Comparison of ENCODE assay signal across 17 cellular contexts in the genomic region with DNA sequence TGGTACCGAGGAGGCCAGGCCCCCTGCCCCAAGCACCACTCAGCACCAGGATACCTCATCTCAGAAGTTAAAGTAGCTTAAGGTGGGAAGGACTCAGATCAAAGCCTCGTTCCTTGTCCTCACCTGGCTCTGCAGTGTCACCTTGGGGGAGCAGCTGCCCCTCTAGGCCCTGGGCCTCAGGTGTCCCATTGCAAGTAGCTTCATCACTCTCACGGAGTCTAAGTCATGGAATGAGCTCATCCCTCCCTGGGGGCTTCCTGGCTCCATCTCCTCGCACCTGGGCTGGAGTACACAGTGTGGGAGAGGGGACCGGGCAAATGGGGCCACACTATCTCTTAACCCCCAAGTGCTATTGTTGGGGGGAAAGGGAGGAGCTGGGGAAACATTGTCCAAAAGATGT.
A peak's percentile ranks its signal among the peaks of the same experiment; 100 is the strongest.
DNase-seq lines count a peak whose midpoint lies in the region; FAIRE-seq and TF ChIP-seq lines count a peak whose summit lies in the region.
"Had no signal": no experiment of that assay in that cellular context is flagged by ENCODE, and none has a peak within 500 bp of the region (broad histone marks: within the 10 kb centered on the region; RNA-seq: fewer than 3 reads in every experiment).

No MANE protein-coding gene starts in this region.

- no peaks in the 10 kb centered on the region for H3K36me3 ChIP-seq in BE2C
- no peaks in the 10 kb centered on the region for H3K36me3 ChIP-seq in endodermal cell (ENCODE audit: control insufficient read depth, insufficient read depth, low read length)

- H3K36me3 Mint-ChIP-seq in endodermal cell (ENCODE audit: low read depth) (no peaks in the 10 kb centered on the region), osteocyte (ENCODE audit: unreplicated experiment) (no peaks in the 10 kb centered on the region)
- H3K36me3 Mint-ChIP-seq: CD8-positive, alpha-beta T cell had no signal

- H3K4me3 Mint-ChIP-seq in endodermal cell = no peak overlapping the region
- no peak overlapping the region for H3K4me3 Mint-ChIP-seq in osteocyte (ENCODE audit: unreplicated experiment)
- H3K4me3 Mint-ChIP-seq: CD8-positive, alpha-beta T cell had no signal

- H3K27me3 Mint-ChIP-seq in endodermal cell (ENCODE audit: insufficient read depth) (peaks cover 1% of the 10 kb centered on the region), osteocyte (ENCODE audit: unreplicated experiment) (peaks cover 19% of the 10 kb centered on the region)

- DNase-seq in NCI-H82 (lab: John Stamatoyannopoulos, UW) (peak; percentile 34), NCI-H82 treated with DMSO at 0.1 percent for 48 hours (lab: John Stamatoyannopoulos, UW; ENCODE audit: unreplicated experiment) (no peak), BE2C (peak; percentile 1), endodermal cell (peak; percentile 33), osteocyte (ENCODE audit: extremely low spot score, unreplicated experiment) (peak; percentile 81), T-helper 1 cell (no peak), GM19239 (ENCODE audit: insufficient read length, low spot score) (no peak), OCI-M2 (lab: John Stamatoyannopoulos, UW; ENCODE audit: unreplicated experiment) (no peak)
- DNase-seq: 8988T; CD8-positive, alpha-beta T cell; H7; NCI-H1436; NCI-H2081; NCI-H2227 treated with DMSO at 0.1 percent for 48 hours; NCI-H524 treated with DMSO at 0.1 percent for 48 hours; NK-92 treated with Interleukin-12 subunit alpha and Interleukin-12 subunit beta, amount 100 ng/mL, for 24 hours had no signal

- no peaks in the 10 kb centered on the region for H3K9me3 ChIP-seq in BE2C
- H3K9me3 ChIP-seq in endodermal cell (ENCODE audit: control insufficient read depth, low read length) = no peaks in the 10 kb centered on the region

- TF ChIP-seq CTCF in BE2C (IDR thresholded peaks at IDR 0.05; ENCODE audit: low read depth, low read length) (no peak), endodermal cell (conservative IDR thresholded peaks at IDR 0.05) (no peak), osteocyte (IDR thresholded peaks at IDR 0.05) (no peak)

- H3K4me1 Mint-ChIP-seq in endodermal cell = no peaks in the 10 kb centered on the region
- no peaks in the 10 kb centered on the region for H3K4me1 Mint-ChIP-seq in osteocyte (ENCODE audit: unreplicated experiment)

- FAIRE-seq in GM19239 (lab: Jason Lieb, UNC) = no peak

- H3K9ac ChIP-seq in endodermal cell (ENCODE audit: extremely low read depth, low read length, poor library complexity, severe bottlenecking) = no peak overlapping the region
- H3K9ac ChIP-seq: KMS-11 had no signal

- no peak overlapping the region for H3K27ac ChIP-seq in endodermal cell (ENCODE audit: low read depth, low read length)
- H3K27ac ChIP-seq: KMS-11 had no signal

- 85 to 87% methylated on average over 2 to 5 of the region's 5 CpGs for WGBS in endodermal cell (ENCODE audit: insufficient coverage in 1 of 2, insufficient read length in 1 of 2), 2 experiments

- H3K27ac Mint-ChIP-seq in endodermal cell (no peak overlapping the region), osteocyte (ENCODE audit: unreplicated experiment) (no peak overlapping the region)
- H3K27ac Mint-ChIP-seq: CD8-positive, alpha-beta T cell had no signal

- H3K4me3 ChIP-seq in BE2C (ENCODE audit: low read depth, low read length) (no peak overlapping the region), endodermal cell (ENCODE audit: low read length) (no peak overlapping the region)

- H3K27me3 ChIP-seq in BE2C (no peaks in the 10 kb centered on the region), endodermal cell (ENCODE audit: control insufficient read depth, insufficient read depth, low read length, poor library complexity, severe bottlenecking) (no peaks in the 10 kb centered on the region)

- H3K9me3 Mint-ChIP-seq in endodermal cell (no peaks in the 10 kb centered on the region), osteocyte (ENCODE audit: unreplicated experiment) (no peaks in the 10 kb centered on the region)
- H3K9me3 Mint-ChIP-seq: CD8-positive, alpha-beta T cell had no signal

- H3K4me1 ChIP-seq in BE2C (no peaks in the 10 kb centered on the region), endodermal cell (ENCODE audit: control insufficient read depth, insufficient read depth, low read length) (no peaks in the 10 kb centered on the region)

Comparison
In these comparisons a context has a peak if more than half of its experiments do, and no peak if none do; other contexts are left out.
1. DNase-seq: peak in NCI-H82 (single experiment), BE2C (single experiment), endodermal cell (single experiment) and osteocyte (single experiment); none in NCI-H82 treated with DMSO at 0.1 percent for 48 hours (single experiment), T-helper 1 cell (0 of 5), GM19239 (single experiment) and OCI-M2 (single experiment).